Comparison of ENCODE assay signal across 12 cellular contexts in genomic region chr11:27040302-27041115, GRCh38. TPM values are rescaled to one million over a fixed set of nuclear protein-coding genes. Genes with fewer than 3 reads are reported as not detected.
DNase-seq lines count a peak whose midpoint lies in the region; FAIRE-seq and TF ChIP-seq lines count a peak whose summit lies in the region.
"Had no signal": no experiment of that assay in that cellular context is flagged by ENCODE, and none has a peak within 500 bp of the region (broad histone marks: within the 10 kb centered on the region; RNA-seq: fewer than 3 reads in every experiment).

BBOX1 (plus strand) TSS chr11:27040815; CDS start chr11:27055431, 14,616 bp downstream.

- no peak within 1 kb of the TSS for H2BK20ac ChIP-seq in H1 (ENCODE audit: low read length)

- POLR2A ChIA-PET in H1 (lab: Charles Lee; ENCODE audit: partially characterized antibody), result no interaction called here

- CTCF ChIA-PET in H1 (lab: Charles Lee; ENCODE audit: partially characterized antibody), result interaction anchor here (0.5 to 2.1 kb wide), 8 partner anchors 12 to 1411 kb away, joined by 3 to 16 read pairs (median 4); no protein-coding TSS in a partner anchor

- H3K4ac ChIP-seq in H1 (replicated peaks; ENCODE audit: insufficient read length, low read depth, low read length), result no peak within 1 kb of the TSS

- no peak for TF ChIP-seq POLR2A in H1 (IDR thresholded peaks at IDR 0.05; ENCODE audit: control extremely low read depth in 1 of 2, low read depth in 2 of 2, low read length in 2 of 2)

- H3K4me1 ChIP-seq in H1 (replicated peaks in 1 of 4; ENCODE audit: control insufficient read depth in 3 of 4, insufficient read depth in 4 of 4, low read length in 3 of 4), result peaks cover 0 to 4% (median 0%) of the 10 kb centered on the region in 4 experiments; a peak in 3 of 7 replicates

- no peaks in the 10 kb centered on the region for H3K23me2 ChIP-seq in H1 (ENCODE audit: low read depth, low read length)

- no peak within 1 kb of the TSS for H2BK15ac ChIP-seq in H1 (ENCODE audit: low read length)

- H2BK12ac ChIP-seq in H1 (ENCODE audit: low read depth, low read length), result 0 out of 2 replicates have a peak within 1 kb of the TSS, but pooled peaks have one; percentile 17

- no peak within 1 kb of the TSS for H2BK120ac ChIP-seq in H1 (replicated peaks; ENCODE audit: low read depth, low read length)

- H3K4me2 ChIP-seq in H1 (ENCODE audit: insufficient read depth in 1 of 2, low read depth in 2 of 2, low read length in 2 of 2), result no peak within 1 kb of the TSS
- H3K4me2 ChIP-seq: BLaER1 treated with 17β-estradiol and CSF1 and Interleukin-3, amounts not matched to agents 10 nM and 100 nM had no signal

- 70% methylated on average over 4 of the region's 4 CpGs; no CpG with 5 or more reads in 1 of the 2 experiments for WGBS in H1 (ENCODE audit: extremely low coverage in 1 of 2, insufficient coverage in 1 of 2, insufficient read length in 1 of 2, insufficient replicate concordance in 2 of 2, low coverage in 1 of 2, low lambda C conversion rate in 2 of 2, missing lambda C conversion rate in 1 of 2), 2 experiments

- H3K23ac ChIP-seq in H1 (ENCODE audit: insufficient read length), result no peak within 1 kb of the TSS

- no peak within 1 kb of the TSS; a peak in 1 of 7 replicates for H3K9ac ChIP-seq in H1 (replicated peaks in 1 of 4; ENCODE audit: extremely low read depth in 1 of 4, low read depth in 3 of 4, low read length in 3 of 4)
- H3K9ac ChIP-seq: BLaER1 treated with 17β-estradiol and CSF1 and Interleukin-3, amounts not matched to agents 10 nM and 100 nM had no signal

- H3K4me3 ChIP-seq in H1 (ENCODE audit: extremely low read depth in 1 of 4, insufficient read depth in 2 of 4, low read depth in 3 of 4, low read length in 4 of 4), result no peak within 1 kb of the TSS
- H3K4me3 ChIP-seq: BLaER1 treated with 17β-estradiol and CSF1 and Interleukin-3, amounts not matched to agents 10 nM and 100 nM; ovary had no signal

- H4K5ac ChIP-seq in H1 (ENCODE audit: insufficient read length, low read depth, low read length), result no peak within 1 kb of the TSS

- no peak within 1 kb of the TSS for H2AK5ac ChIP-seq in H1 (ENCODE audit: low read depth, low read length)

- no peaks in the 10 kb centered on the region for H3K79me2 ChIP-seq in H1 (ENCODE audit: control insufficient read depth in 1 of 2, insufficient read depth in 2 of 2, low read length in 2 of 2)

- H3K27me3 ChIP-seq in H1 (replicated peaks in 1 of 4; ENCODE audit: control insufficient read depth in 3 of 4, extremely low read depth in 1 of 4, insufficient read depth in 3 of 4, low read length in 3 of 4), result no peaks in the 10 kb centered on the region
- H3K27me3 ChIP-seq: BLaER1 treated with 17β-estradiol and CSF1 and Interleukin-3, amounts not matched to agents 10 nM and 100 nM; ovary had no signal

- no peaks in the 10 kb centered on the region for H3K36me3 ChIP-seq in H1 (ENCODE audit: control insufficient read depth in 2 of 4, insufficient read depth in 4 of 4, low read length in 3 of 4)
- H3K36me3 ChIP-seq: BLaER1 treated with 17β-estradiol and CSF1 and Interleukin-3, amounts not matched to agents 10 nM and 100 nM; ovary had no signal

- H4K8ac ChIP-seq in H1 (ENCODE audit: extremely low read depth, insufficient read depth, low read length), result no peak within 1 kb of the TSS

- intact Hi-C loops in posterior vena cava (cut with DNase I), result no loop called here

- H3K56ac ChIP-seq in H1 (replicated peaks; ENCODE audit: insufficient read length, low read depth, low read length), result no peak within 1 kb of the TSS

- H3K9me3 ChIP-seq in H1 (ENCODE audit: insufficient read depth in 2 of 2, low read depth in 1 of 2, low read length in 1 of 2), result no peaks in the 10 kb centered on the region
- H3K9me3 ChIP-seq: ovary had no signal

- FAIRE-seq in H1 (lab: Jason Lieb, UNC), result no peak

- no peak for TF ChIP-seq CTCF in H1 (IDR thresholded peaks at IDR 0.05; ENCODE audit: control extremely low read depth in 1 of 3, insufficient read depth in 1 of 3, low read depth in 1 of 3, low read length in 3 of 3)

- no peaks in the 10 kb centered on the region for H4K20me1 ChIP-seq in H1 (replicated peaks in 1 of 2; ENCODE audit: control insufficient read depth in 1 of 2, insufficient read depth in 2 of 2, low read length in 2 of 2)
- H4K20me1 ChIP-seq: BLaER1 treated with 17β-estradiol and CSF1 and Interleukin-3, amounts not matched to agents 10 nM and 100 nM had no signal

- H3K27ac ChIP-seq in H1 (ENCODE audit: low read depth, low read length), result no peak within 1 kb of the TSS
- H3K27ac ChIP-seq: BLaER1 treated with 17β-estradiol and CSF1 and Interleukin-3, amounts not matched to agents 10 nM and 100 nM; ovary had no signal

- H4K91ac ChIP-seq in H1 (replicated peaks; ENCODE audit: insufficient read length, low read length), result no peak within 1 kb of the TSS

- H3K79me1 ChIP-seq in H1 (ENCODE audit: low read depth, low read length), result no peaks in the 10 kb centered on the region

- no peak for TF ChIP-seq RAD21 in H1 (IDR thresholded peaks at IDR 0.05 in 1 of 2, conservative IDR thresholded peaks at IDR 0.05 in 1 of 2; ENCODE audit: low read depth in 2 of 2, low read length in 2 of 2)

- TF ChIP-seq EP300 in H1 (IDR thresholded peaks at IDR 0.05; ENCODE audit: borderline replicate concordance in 1 of 2, low read depth in 2 of 2, low read length in 2 of 2), result no peak

- peak within 1 kb of the TSS; percentile 84; the same call in 1 of the 2 replicates for H2AFZ ChIP-seq in H1 (ENCODE audit: low read length)

- H2BK5ac ChIP-seq in H1 (ENCODE audit: low read depth, low read length), result peak within 1 kb of the TSS; percentile 16; the same call in 1 of the 2 replicates

- DNase-seq in COR-L47 (lab: John Stamatoyannopoulos, UW) (peak; percentile 14), NCI-H226 (peak; percentile 59), H1 (ENCODE audit: low read depth in 1 of 2, low spot score in 2 of 2) (no peak), nucleus accumbens (lab: John Stamatoyannopoulos, UW) (peak in 45 of 56 donors; percentile 3 to 84 (median 34)), posterior vena cava (ENCODE audit: low spot score) (no peak), NCI-H526 treated with DMSO at 0.1 percent for 48 hours (lab: John Stamatoyannopoulos, UW) (no peak)
- no peak for DNase-seq in effector CD8-positive, alpha-beta T cell (lab: John Stamatoyannopoulos, UW)
- DNase-seq in stimulated activated CD4-positive, alpha-beta T cell treated with anti-CD3 and anti-CD28 coated beads, Interleukin-1b, Interleukin-23, amount 100 ng/mL, for 48 hours, result no peak
- DNase-seq: NCI-H1930, ovary had no signal

- H3K18ac ChIP-seq in H1 (ENCODE audit: extremely low read depth, low read length), result no peak within 1 kb of the TSS; the same call in 1 of the 2 replicates

- no peak within 1 kb of the TSS for H3K14ac ChIP-seq in H1 (ENCODE audit: insufficient read length)

TF ChIP-seq in H1, 55 proteins besides CTCF, POLR2A, EP300 and RAD21:
- TF ChIP-seq NRF1 (IDR thresholded peaks at IDR 0.05; ENCODE audit: low read depth, low read length) (no peak), TCF12 (IDR thresholded peaks at IDR 0.05; ENCODE audit: low read depth, low read length) (no peak), SIN3A (conservative IDR thresholded peaks at IDR 0.05 in 1 of 2, IDR thresholded peaks at IDR 0.05 in 1 of 2; ENCODE audit: low read depth in 1 of 2, low read length in 2 of 2) (no peak), HDAC2 (IDR thresholded peaks at IDR 0.05; ENCODE audit: borderline replicate concordance in 1 of 2, low read depth in 2 of 2, low read length in 2 of 2) (no peak), ATF3 (IDR thresholded peaks at IDR 0.05; ENCODE audit: insufficient read depth, low read depth, low read length) (no peak), JUND (IDR thresholded peaks at IDR 0.05; ENCODE audit: low read length) (no peak), SRF (IDR thresholded peaks at IDR 0.05; ENCODE audit: low read depth, low read length) (no peak), CBX8 (IDR thresholded peaks at IDR 0.05; ENCODE audit: borderline replicate concordance, low read depth, low read length) (no peak), BACH1 (IDR thresholded peaks at IDR 0.05; ENCODE audit: low read length) (no peak), ZNF274 (IDR thresholded peaks at IDR 0.05; ENCODE audit: borderline replicate concordance, extremely low read depth, low read length) (no peak)

RNA-seq across cellular contexts. Expression of gene BBOX1, which starts in this region (rescaled TPM):
- total RNA-seq in H1 (2021; fragmentation: NEBNext Ultra II Directional; extraction: Animal tissue kit (Norgen Biotek cat#: 25700)), result not detected in 2 replicates
- not detected in 2 replicates for polyA plus RNA-seq in H1 (2011; rRNA removed)
- polyA plus RNA-seq in H1 (2011; cell fraction: cytosol; rRNA removed), result not detected
- polyA plus RNA-seq in H1 (2011; cell fraction: nucleus; rRNA removed), result not detected
- not detected in 4 replicates for polyA plus RNA-seq in H1 (2012, experiment 1 of 2)
- polyA plus RNA-seq in H1 (2012, experiment 2 of 2), result not detected
- polyA plus RNA-seq in H1 (2013, experiment 1 of 2), result not detected
- polyA plus RNA-seq in H1 (2013, experiment 2 of 2), result not detected
- polyA minus RNA-seq in H1 (2011; rRNA and poly(A)+ RNA removed), result not detected in 2 replicates
- polyA minus RNA-seq in H1 (2011; cell fraction: cytosol; rRNA and poly(A)+ RNA removed), result not detected
- polyA minus RNA-seq in H1 (2011; cell fraction: nucleus; rRNA and poly(A)+ RNA removed), result not detected
- not detected for total RNA-seq in posterior vena cava
- total RNA-seq: activated T-helper 2 cell treated with anti-CD3 and anti-CD28 coated beads, Interferon-gamma antibody, Interleukin-2, Interleukin-4, amounts not matched to agents 10 μg/mL and 5 μg/mL and 100 μg/mL, durations not matched to agents 14 hours and 24 hours and 36 hours had no signal

Comparison
In these comparisons a context has a peak if more than half of its experiments do, and no peak if none do; other contexts are left out.
1. DNase-seq: peak in COR-L47 (single experiment), NCI-H226 (single experiment) and nucleus accumbens (45 of 56); none in H1 (0 of 2), posterior vena cava (single experiment), effector CD8-positive, alpha-beta T cell (single experiment), stimulated activated CD4-positive, alpha-beta T cell treated with anti-CD3 and anti-CD28 coated beads, Interleukin-1b, Interleukin-23, amount 100 ng/mL, for 48 hours (single experiment) and NCI-H526 treated with DMSO at 0.1 percent for 48 hours (single experiment).